In genomic region chr3:128880455-128880854, GRCh38 we compare ENCODE assay signal across 8 cellular contexts. TPM values are rescaled to one million over a fixed set of nuclear protein-coding genes. Genes with fewer than 3 reads are reported as not detected.
DNase-seq lines count a peak whose midpoint lies in the region; ATAC-seq and TF ChIP-seq lines count a peak whose summit lies in the region.
"Not testable (repeated sequence)": the region's sequence is repeated elsewhere in the genome, so short reads cannot be mapped to it uniquely, and the experiment has no call there.

No MANE protein-coding gene starts in this region.

- WGBS in esophagus squamous epithelium, 2 donors: 77 to 80% methylated on average over 6 to 12 of the region's 12 CpGs
- 85% methylated on average over 12 of the region's 12 CpGs for WGBS in right lobe of liver (ENCODE audit: insufficient coverage, low coverage, low lambda C conversion rate, missing lambda C conversion rate)
- WGBS in transverse colon (ENCODE audit: low coverage in 1 of 2), 2 donors: 81% methylated on average over 12 of the region's 12 CpGs; no CpG with 5 or more reads in 1 of the 2 donors

- H3K9me2 ChIP-seq in Karpas-422 (replicated peaks; ENCODE audit: insufficient read depth, low read length): not testable (repeated sequence)

- H3K27me3 ChIP-seq in Caco-2 (replicated peaks; ENCODE audit: control insufficient read depth, insufficient read depth, low read length); Karpas-422 (ENCODE audit: low read length); esophagus squamous epithelium; right lobe of liver; parathyroid adenoma (ENCODE audit: control insufficient read depth, insufficient read depth, low read length); transverse colon: not testable (repeated sequence)

- H3K27ac Mint-ChIP-seq in Caco-2 (ENCODE audit: unreplicated experiment) (peak overlapping the region; percentile 87), WTC11 (peak overlapping the region; percentile 40; the same call in 1 of the 2 replicates)

- H3K4me1 Mint-ChIP-seq in Caco-2 (ENCODE audit: low read depth, unreplicated experiment): peaks cover 30% of the 10 kb centered on the region
- H3K4me1 Mint-ChIP-seq in WTC11: peaks cover 32% of the 10 kb centered on the region

- H3K36me3 ChIP-seq in Caco-2 (ENCODE audit: control insufficient read depth, insufficient read depth, low read length); right lobe of liver; parathyroid adenoma (ENCODE audit: control insufficient read depth, insufficient read depth, low read length); transverse colon: not testable (repeated sequence)
- H3K36me3 ChIP-seq in Karpas-422 (ENCODE audit: insufficient read depth, low read length): 0 out of 2 replicates have a peak, but pooled peaks cover 14% of the 10 kb centered on the region
- peaks cover 0 to 42% (median 9%) of the 10 kb centered on the region in 3 donors for H3K36me3 ChIP-seq in esophagus squamous epithelium

- not testable (repeated sequence) for ATAC-seq in WTC11, right lobe of liver

- not testable (repeated sequence) for DNase-seq in Caco-2; Karpas-422; WTC11 (ENCODE audit: low spot score); astrocyte of the spinal cord (ENCODE audit: low read depth, low spot score); esophagus squamous epithelium (lab: John Stamatoyannopoulos, UW); right lobe of liver; transverse colon

- H3K27me3 Mint-ChIP-seq in Caco-2 (ENCODE audit: insufficient read depth, unreplicated experiment); WTC11 (ENCODE audit: low read depth): not testable (repeated sequence)

- H3K79me2 ChIP-seq in Karpas-422 (ENCODE audit: low read length): peaks cover 65% of the 10 kb centered on the region
- not testable (repeated sequence) for H3K79me2 ChIP-seq in parathyroid adenoma

- H3K9me3 ChIP-seq in Caco-2; Karpas-422 (ENCODE audit: low read length); esophagus squamous epithelium; right lobe of liver; parathyroid adenoma (ENCODE audit: control insufficient read depth, low read length); transverse colon: not testable (repeated sequence)

- H3K36me3 Mint-ChIP-seq in Caco-2 (ENCODE audit: insufficient read depth, unreplicated experiment): peaks cover 58% of the 10 kb centered on the region
- H3K36me3 Mint-ChIP-seq in WTC11: peaks cover 11% of the 10 kb centered on the region

- peak overlapping the region; percentile 86 for H3K9ac ChIP-seq in Karpas-422 (ENCODE audit: low read length)
- not testable (repeated sequence) for H3K9ac ChIP-seq in parathyroid adenoma

- not testable (repeated sequence) for H3K9me3 Mint-ChIP-seq in Caco-2 (ENCODE audit: unreplicated experiment); WTC11

- in situ Hi-C loops in astrocyte of the spinal cord (cut with HindIII; ENCODE audit: low sequenced_read_pairs); transverse colon (cut with MboI; ENCODE audit: low pct_ligation_motif_present in 1 of 4, low pct_unique_long_range_greater_than_20kb in 1 of 4, low sequenced_read_pairs in 3 of 4): not testable (repeated sequence)

- H4K20me1 ChIP-seq in Karpas-422 (ENCODE audit: insufficient read depth, low read depth, low read length): not testable (repeated sequence)

- peaks cover 22% of the 10 kb centered on the region for H3K4me1 ChIP-seq in Caco-2
- H3K4me1 ChIP-seq in Karpas-422 (ENCODE audit: low read length): peaks cover 43% of the 10 kb centered on the region
- peaks cover 24 to 70% (median 29%) of the 10 kb centered on the region in 3 donors for H3K4me1 ChIP-seq in esophagus squamous epithelium
- peaks cover 0 to 41% (median 3%) of the 10 kb centered on the region in 4 donors for H3K4me1 ChIP-seq in right lobe of liver
- not testable (repeated sequence) for H3K4me1 ChIP-seq in parathyroid adenoma
- H3K4me1 ChIP-seq in transverse colon: peaks cover 14 to 39% (median 27%) of the 10 kb centered on the region in 4 donors

- peak overlapping the region; percentile 89 for H3K4me3 ChIP-seq in Caco-2 (ENCODE audit: low read depth, low read length)
- H3K4me3 ChIP-seq in Karpas-422 (ENCODE audit: low read length): peak overlapping the region; percentile 89
- peak overlapping the region; percentile 82 for H3K4me3 ChIP-seq in astrocyte of the spinal cord (ENCODE audit: low read depth, low read length)
- H3K4me3 ChIP-seq in esophagus squamous epithelium: peak overlapping the region; percentile 63 to 89 (median 80)
- peak overlapping the region in 2 of 3 donors; percentile 77 to 88 for H3K4me3 ChIP-seq in right lobe of liver
- peak overlapping the region; percentile 96 for H3K4me3 ChIP-seq in parathyroid adenoma (ENCODE audit: low read depth, low read length)
- H3K4me3 ChIP-seq in transverse colon: peak overlapping the region in 2 of 4 donors; percentile 70 to 71

- intact Hi-C loops in Caco-2 (cut with micrococcal nuclease; ENCODE audit: unreplicated experiment); esophagus squamous epithelium (cut with DNase I); right lobe of liver (cut with DNase I); transverse colon (cut with DNase I; ENCODE audit: low total_unique reads): not testable (repeated sequence)

- POLR2A ChIA-PET in Caco-2 (lab: Charles Lee); WTC11 (lab: Charles Lee): not testable (repeated sequence)

- H3K4me2 ChIP-seq in Karpas-422 (ENCODE audit: low read depth, low read length, poor library complexity, severe bottlenecking) (peak overlapping the region; percentile 93), parathyroid adenoma (ENCODE audit: low read length) (peak overlapping the region; percentile 89)

- H2AFZ ChIP-seq in Karpas-422 (ENCODE audit: low read length); parathyroid adenoma: not testable (repeated sequence)

- H3K27ac ChIP-seq in Karpas-422 (ENCODE audit: low read length); right lobe of liver; parathyroid adenoma: not testable (repeated sequence)
- H3K27ac ChIP-seq in esophagus squamous epithelium (peak overlapping the region in 3 of 4 donors; percentile 88 to 99 (median 98)), transverse colon (peak overlapping the region; percentile 92 to 99 (median 93))

- BruUV-seq in Caco-2 (replicated peaks; lab: Mats Ljungman, UMichigan): not testable (repeated sequence)

- TF ChIP-seq EP300 in transverse colon (IDR thresholded peaks at IDR 0.05; ENCODE audit: low read depth): not testable (repeated sequence)

- TF ChIP-seq POLR2A in esophagus squamous epithelium (IDR thresholded peaks at IDR 0.05); right lobe of liver (IDR thresholded peaks at IDR 0.05); transverse colon (IDR thresholded peaks at IDR 0.05): not testable (repeated sequence)

- H3K4me3 Mint-ChIP-seq in Caco-2 (ENCODE audit: unreplicated experiment): peak overlapping the region; percentile 79
- peak overlapping the region; percentile 83 for H3K4me3 Mint-ChIP-seq in WTC11

- CTCF ChIA-PET in Caco-2 (lab: Charles Lee); WTC11 (lab: Charles Lee): not testable (repeated sequence)

- TF ChIP-seq CTCF in Caco-2 (IDR thresholded peaks at IDR 0.05; ENCODE audit: insufficient read depth in 1 of 2, low read depth in 1 of 2, low read length in 1 of 2, severe bottlenecking in 1 of 2, unreplicated experiment in 1 of 2); WTC11 (IDR thresholded peaks at IDR 0.05); astrocyte of the spinal cord (IDR thresholded peaks at IDR 0.05; ENCODE audit: low read depth, low read length); esophagus squamous epithelium (IDR thresholded peaks at IDR 0.05); right lobe of liver (IDR thresholded peaks at IDR 0.05); parathyroid adenoma (IDR thresholded peaks at IDR 0.05); transverse colon (IDR thresholded peaks at IDR 0.05): not testable (repeated sequence)

RNA-seq across cellular contexts. Expression of gene ACAD9, which starts 1.0 kb away (rescaled TPM):
- 60.0 and 60.7 TPM in 2 replicates for total RNA-seq in Caco-2 (2022)
- 27.5 and 33.8 TPM in 2 replicates for total RNA-seq in Karpas-422 (2014; rRNA removed; shearing (Covaris generic); ENCODE audit: low replicate concordance)
- 31.2 to 35.2 TPM (median 31.8 TPM) in 3 replicates for total RNA-seq in WTC11 (2021)
- 10 to 100 TPM; 41.3 to 52.7 (median 43.1) TPM for total RNA-seq in esophagus squamous epithelium
- 10 to 100 TPM; 28.5 to 36.9 (median 28.9) TPM for total RNA-seq in right lobe of liver
- total RNA-seq in transverse colon: 100 to 1,000 TPM in 2 of 4 donors, 10 to 100 TPM in 2; 37.3 to 158 (median 85.0) TPM
